11 cellular contexts compared by ENCODE assay signal in genomic region chr19:19528721-19529490, GRCh38. TPM values are rescaled to one million over a fixed set of nuclear protein-coding genes. Genes with fewer than 3 reads are reported as not detected.
A peak's percentile ranks its signal among the peaks of the same experiment; 100 is the strongest.
DNase-seq lines count a peak whose midpoint lies in the region; TF ChIP-seq lines count a peak whose summit lies in the region.
"Had no signal": no experiment of that assay in that cellular context is flagged by ENCODE, and none has a peak within 500 bp of the region (broad histone marks: within the 10 kb centered on the region; RNA-seq: fewer than 3 reads in every experiment).

Gene YJEFN3, plus strand, starts transcription at chr19:19528911. Its CDS starts 22 bp downstream, at chr19:19528933.

- H3K27me3 Mint-ChIP-seq in MCF 10A (ENCODE audit: insufficient read depth, unreplicated experiment) = no peaks in the 10 kb centered on the region
- H3K27me3 Mint-ChIP-seq: CD4-positive, CD25-positive, alpha-beta regulatory T cell had no signal

- H3K4me1 ChIP-seq in breast epithelium = no peaks in the 10 kb centered on the region
- H3K4me1 ChIP-seq in vagina = peaks cover 17% of the 10 kb centered on the region
- H3K4me1 ChIP-seq: adrenal gland had no signal

- no peak within 1 kb of the TSS for H3K4me3 Mint-ChIP-seq in MCF 10A (ENCODE audit: unreplicated experiment)
- H3K4me3 Mint-ChIP-seq: CD4-positive, CD25-positive, alpha-beta regulatory T cell had no signal

- H3K4me1 Mint-ChIP-seq in MCF 10A (ENCODE audit: insufficient read depth, unreplicated experiment) = peaks cover 11% of the 10 kb centered on the region

- H3K27ac ChIP-seq in breast epithelium (no peak within 1 kb of the TSS), vagina (no peak within 1 kb of the TSS)
- H3K27ac ChIP-seq: adrenal gland had no signal

- no peak for DNase-seq in MCF 10A (ENCODE audit: unreplicated experiment)
- no peak for DNase-seq in breast epithelium (ENCODE audit: low spot score in 2 of 2)
- DNase-seq in cerebellar nuclear complex (lab: John Stamatoyannopoulos, UW) = peak; percentile 11 to 45
- DNase-seq in inferior parietal cortex (ENCODE audit: extremely low spot score) = peak; percentile 57
- no peak for DNase-seq in vagina (ENCODE audit: extremely low spot score in 2 of 2)
- no peak for DNase-seq in dedifferentiated amniotic fluid mesenchymal stem cell (ENCODE audit: extremely low spot score)
- DNase-seq in NCI-H82 (lab: John Stamatoyannopoulos, UW) = no peak
- no peak for DNase-seq in 8988T
- DNase-seq: CD4-positive, CD25-positive, alpha-beta regulatory T cell; NCI-H345 had no signal

- peaks cover 4% of the 10 kb centered on the region for H3K36me3 ChIP-seq in breast epithelium
- H3K36me3 ChIP-seq in vagina = peaks cover 0 to 19% of the 10 kb centered on the region in 2 donors

- peak within 1 kb of the TSS in 1 of 3 donors; percentile 5 for H3K4me3 ChIP-seq in breast epithelium
- peak within 1 kb of the TSS; percentile 20 to 30 for H3K4me3 ChIP-seq in vagina
- H3K4me3 ChIP-seq: adrenal gland had no signal

- H3K36me3 Mint-ChIP-seq in MCF 10A (ENCODE audit: insufficient read depth, unreplicated experiment) = peaks cover 36% of the 10 kb centered on the region

- H3K9me3 ChIP-seq in breast epithelium (no peaks in the 10 kb centered on the region), vagina (no peaks in the 10 kb centered on the region)
- H3K9me3 ChIP-seq: adrenal gland had no signal

- no peak within 1 kb of the TSS for H3K27ac Mint-ChIP-seq in MCF 10A (ENCODE audit: low read depth, unreplicated experiment)

- CTCF ChIA-PET in MCF 10A (lab: Yijun Ruan, JAX) = interaction anchor here (0.7 to 8.1 kb wide), 5 partner anchors 14 to 1600 kb away, joined by 3 to 107 read pairs (median 5); partner anchors contain the start of gene GMIP

- no peaks in the 10 kb centered on the region for H3K9me3 Mint-ChIP-seq in MCF 10A (ENCODE audit: unreplicated experiment)
- H3K9me3 Mint-ChIP-seq: CD4-positive, CD25-positive, alpha-beta regulatory T cell had no signal

- POLR2A ChIA-PET in MCF 10A (lab: Yijun Ruan, JAX) = interaction anchor here (0.5 to 2.3 kb wide), 3 partner anchors 13 to 139 kb away, joined by 4 to 12 read pairs (median 5); partner anchors contain the start of genes GMIP, NDUFA13 and TSSK6

- intact Hi-C loops in MCF 10A (cut with micrococcal nuclease) (no loop called here), breast epithelium (cut with DNase I; ENCODE audit: low total_unique reads) (no loop called here), vagina (cut with DNase I) (no loop called here)

- TF ChIP-seq CTCF in MCF 10A (IDR thresholded peaks at IDR 0.05; ENCODE audit: unreplicated experiment) = no peak
- no peak for TF ChIP-seq CTCF in breast epithelium (IDR thresholded peaks at IDR 0.05)
- no peak for TF ChIP-seq CTCF in vagina (IDR thresholded peaks at IDR 0.05)

- H3K27me3 ChIP-seq in breast epithelium (no peaks in the 10 kb centered on the region), vagina (no peaks in the 10 kb centered on the region)
- H3K27me3 ChIP-seq: adrenal gland had no signal

- no TSS peak for BruUV-seq in MCF 10A (replicated peaks; lab: Mats Ljungman, UMichigan)

- no peak for TF ChIP-seq POLR2A in breast epithelium (IDR thresholded peaks at IDR 0.05)
- TF ChIP-seq POLR2A in vagina (IDR thresholded peaks at IDR 0.05) = no peak

RNA-seq across cellular contexts. Expression of gene YJEFN3, which starts in this region (rescaled TPM):
- total RNA-seq in MCF 10A (2022) (11.9 and 21.7 TPM in 2 replicates), breast epithelium (1 to 10 TPM in 2 of 3 donors, under 1 TPM in 1; 0.88 to 2.0 (median 1.3) TPM), vagina (2.5 TPM)

Comparison
In these comparisons a context has a peak if more than half of its experiments do, and no peak if none do; other contexts are left out.
1. DNase-seq: peak in cerebellar nuclear complex (2 of 2) and inferior parietal cortex (single experiment); none in MCF 10A (single experiment), breast epithelium (0 of 2), vagina (0 of 2), dedifferentiated amniotic fluid mesenchymal stem cell (single experiment), NCI-H82 (single experiment) and 8988T (single experiment).